In genomic region chr1:3983181-3983580, GRCh38 we compare ENCODE assay signal across 27 cellular contexts.
"Had no signal": no experiment of that assay in that cellular context is flagged by ENCODE, and none has a peak within 500 bp of the region (broad histone marks: within the 10 kb centered on the region; RNA-seq: fewer than 3 reads in every experiment).

No MANE protein-coding gene starts in this region.

- H3K9me3 Mint-ChIP-seq: activated B cell treated with CpG ODN at 0.5 μM for 24 hours; activated CD8-positive, alpha-beta T cell treated with anti-CD3 and anti-CD28 coated beads for 36 hours; activated T-cell treated with anti-CD3 and anti-CD28 coated beads, Interleukin-2, amount 50 U/mL, for 4 hours; activated T-helper 17 cell treated with anti-CD3 and anti-CD28 coated beads, Interleukin-2, amount 50 U/mL, for 72 hours; T-helper 2 cell treated with Interferon-gamma antibody and Interleukin-4, amounts not matched to agents 5 μg/mL and 100 μg/mL, for 36 hours had no signal

- H3K27ac ChIP-seq: colonic mucosa, WERI-Rb-1 had no signal

- H3K27ac Mint-ChIP-seq: activated B cell treated with CpG ODN at 0.5 μM for 24 hours; activated CD8-positive, alpha-beta T cell treated with anti-CD3 and anti-CD28 coated beads for 36 hours; activated naive CD8-positive, alpha-beta T cell; activated T-helper 17 cell treated with anti-CD3 and anti-CD28 coated beads, Interleukin-2, amount 50 U/mL, for 72 hours; T-helper 17 cell; T-helper 2 cell treated with Interferon-gamma antibody and Interleukin-4, amounts not matched to agents 5 μg/mL and 100 μg/mL, for 36 hours had no signal

- H3K27me3 ChIP-seq: colonic mucosa had no signal

- H3K4me3 ChIP-seq: colonic mucosa had no signal

- H3K36me3 ChIP-seq: colonic mucosa, WERI-Rb-1 had no signal

- H3K36me3 Mint-ChIP-seq: activated naive CD8-positive, alpha-beta T cell had no signal

- H3K4me3 Mint-ChIP-seq: activated B cell treated with CpG ODN at 0.5 μM for 24 hours; activated CD8-positive, alpha-beta T cell treated with anti-CD3 and anti-CD28 coated beads for 36 hours; activated naive CD8-positive, alpha-beta T cell; activated T-cell treated with anti-CD3 and anti-CD28 coated beads, Interleukin-2, amount 50 U/mL, for 4 hours; activated T-helper 17 cell treated with anti-CD3 and anti-CD28 coated beads, Interleukin-2, amount 50 U/mL, for 72 hours; T-helper 17 cell; T-helper 2 cell treated with Interferon-gamma antibody and Interleukin-4, amounts not matched to agents 5 μg/mL and 100 μg/mL, for 36 hours had no signal

- H3K9me3 ChIP-seq: colonic mucosa had no signal

- H3K4me1 Mint-ChIP-seq: activated B cell treated with CpG ODN at 0.5 μM for 24 hours; activated T-helper 17 cell treated with anti-CD3 and anti-CD28 coated beads, Interleukin-2, amount 50 U/mL, for 72 hours; T-helper 17 cell had no signal

- H3K27me3 Mint-ChIP-seq: activated CD8-positive, alpha-beta T cell treated with anti-CD3 and anti-CD28 coated beads for 36 hours had no signal

- DNase-seq: activated B cell treated with CpG ODN at 0.5 μM for 24 hours; activated CD4-positive, alpha-beta T cell treated with anti-CD3 and anti-CD28 coated beads for 48 hours; activated CD4-positive, alpha-beta T cell treated with anti-CD3 and anti-CD28 coated beads, Interleukin-2, amount 50 U/mL, for 1 hour; activated CD4-positive, alpha-beta T cell treated with anti-CD3 and anti-CD28 coated beads, Interleukin-2, amount 50 U/mL, for 48 hours; activated CD8-positive, alpha-beta memory T cell treated with anti-CD3 and anti-CD28 coated beads for 24 hours; activated CD8-positive, alpha-beta T cell treated with anti-CD3 and anti-CD28 coated beads for 36 hours; activated effector memory CD4-positive, alpha-beta T cell treated with Interleukin-2 at 50 U/mL for 16 hours; activated gamma-delta T cell treated with Interleukin-2 at 50 U/mL for 16 hours; activated naive CD4-positive, alpha-beta T cell treated with anti-CD3 and anti-CD28 coated beads, Interleukin-2, amount 50 U/mL, for 16 hours; activated naive CD4-positive, alpha-beta T cell treated with Interleukin-2 at 50 U/mL for 16 hours; activated T-cell treated with anti-CD3 and anti-CD28 coated beads, Interleukin-2, amount 50 U/mL, for 4 hours; amniotic stem cell; anterior cingulate cortex; caudate nucleus; colonic mucosa; effector CD8-positive, alpha-beta T cell; foreskin fibroblast; head of caudate nucleus; T-helper 1 cell; T-helper 17 cell; T1000; WERI-Rb-1 had no signal

- ATAC-seq: activated CD4-positive, CD25-positive, alpha-beta regulatory T cell treated with anti-CD3 and anti-CD28 coated beads, Interleukin-2, amount 50 U/mL, for 24 hours; activated CD8-positive, alpha-beta T cell treated with anti-CD3 and anti-CD28 coated beads for 36 hours; activated T-cell treated with anti-CD3 and anti-CD28 coated beads, Interleukin-2, amount 50 U/mL, for 4 hours; activated T-helper 17 cell treated with anti-CD3 and anti-CD28 coated beads, Interleukin-2, amount 50 U/mL, for 72 hours; esophagus mucosa; T-helper 17 cell had no signal

- H3K4me1 ChIP-seq: colonic mucosa had no signal
